In genomic region chr16:81520151-81520470, GRCh38 we compare ENCODE assay signal across 17 cellular contexts.
DNase-seq lines count a peak whose midpoint lies in the region; ATAC-seq, FAIRE-seq and TF ChIP-seq lines count a peak whose summit lies in the region.
"Had no signal": no experiment of that assay in that cellular context is flagged by ENCODE, and none has a peak within 500 bp of the region (broad histone marks: within the 10 kb centered on the region; RNA-seq: fewer than 3 reads in every experiment).

No MANE protein-coding gene starts in this region.

- no TSS peak for BruUV-seq in GM12878 (replicated peaks; lab: Mats Ljungman, UMichigan)

- WGBS in GM12878 (ENCODE audit: insufficient coverage, insufficient replicate concordance, low lambda C conversion rate, missing lambda C conversion rate): 86% methylated on average over 4 of the region's 4 CpGs

- FAIRE-seq in GM12878 (lab: Jason Lieb, UNC): no peak
- FAIRE-seq: colon, kidney had no signal

- H3K27me3 Mint-ChIP-seq in osteocyte (ENCODE audit: unreplicated experiment): no peaks in the 10 kb centered on the region

- no peak overlapping the region for H2AFZ ChIP-seq in GM12878 (ENCODE audit: control insufficient read depth, low read depth, low read length)

- H3K27ac Mint-ChIP-seq in osteocyte (ENCODE audit: unreplicated experiment): peak overlapping the region; percentile 47

- no peak overlapping the region for H3K27ac ChIP-seq in GM12878 (ENCODE audit: control insufficient read depth, insufficient read depth)
- H3K27ac ChIP-seq: esophagus muscularis mucosa, uterus had no signal

- TF ChIP-seq CTCF in GM12878 (IDR thresholded peaks at IDR 0.05 in 2 of 3, conservative IDR thresholded peaks at IDR 0.05 in 1 of 3; ENCODE audit: control insufficient read depth in 2 of 3, extremely low read depth in 1 of 3, insufficient read depth in 1 of 3, low read depth in 3 of 3, low read length in 3 of 3) (no peak), osteocyte (IDR thresholded peaks at IDR 0.05) (no peak)

- H3K27me3 ChIP-seq in GM12878 (replicated peaks in 1 of 2; ENCODE audit: control insufficient read depth in 2 of 2, insufficient read depth in 2 of 2, low read length in 1 of 2): no peaks in the 10 kb centered on the region
- H3K27me3 ChIP-seq: esophagus muscularis mucosa, heart left ventricle, uterus had no signal

- no peaks in the 10 kb centered on the region for H3K9me3 Mint-ChIP-seq in osteocyte (ENCODE audit: unreplicated experiment)
- H3K9me3 Mint-ChIP-seq: WTC11 had no signal

- H4K20me1 ChIP-seq in GM12878 (ENCODE audit: control insufficient read depth, insufficient read depth): no peaks in the 10 kb centered on the region

- peak; percentile 12 for DNase-seq in NOMO-1 treated with DMSO at 0.1 percent for 48 hours (lab: John Stamatoyannopoulos, UW; ENCODE audit: unreplicated experiment)
- no peak for DNase-seq in NOMO-1 treated with dmso at 0.1 percent for 144 hours (lab: John Stamatoyannopoulos, UW; ENCODE audit: unreplicated experiment)
- peak; percentile 84 for DNase-seq in MV-4-11 (lab: John Stamatoyannopoulos, UW)
- DNase-seq in GM12878 (ENCODE audit: low read depth, low spot score): no peak
- no peak for DNase-seq in osteocyte (ENCODE audit: extremely low spot score, unreplicated experiment)
- no peak for DNase-seq in hepatic stellate cell (ENCODE audit: low spot score)
- DNase-seq: heart left ventricle; kidney; stimulated activated CD4-positive, alpha-beta T cell treated with anti-CD3 and anti-CD28 coated beads, Interleukin-2, amount 100 ng/mL, for 24 hours; stimulated activated CD8-positive, alpha-beta memory T cell treated with anti-CD3 and anti-CD28 coated beads, Interleukin-4, amount 100 ng/mL, for 48 hours; uterus had no signal

- H3K9me3 ChIP-seq in GM12878 (replicated peaks; ENCODE audit: control insufficient read depth, insufficient read depth, low read length): no peaks in the 10 kb centered on the region; the same call in 1 of the 3 replicates
- H3K9me3 ChIP-seq: esophagus muscularis mucosa, heart left ventricle, uterus had no signal

- TF ChIP-seq EP300 in GM12878 (IDR thresholded peaks at IDR 0.05; ENCODE audit: borderline replicate concordance in 1 of 2, control insufficient read depth in 1 of 2, low read depth in 2 of 2, low read length in 2 of 2): no peak

- SMC1A ChIA-PET in GM12878 (lab: Charles Lee; ENCODE audit: uncharacterized antibody, unreplicated experiment): interaction anchor here (0.7 to 1.9 kb wide), 5 partner anchors 38 to 197 kb away, joined by 3 to 5 read pairs (median 4); no protein-coding TSS in a partner anchor

- no peak overlapping the region for H3K9ac ChIP-seq in GM12878 (ENCODE audit: control insufficient read depth, insufficient read depth, low read length)

- peaks cover 5 to 9% of the 10 kb centered on the region in 2 experiments; a peak in 3 of 4 replicates for H3K36me3 ChIP-seq in GM12878 (ENCODE audit: control insufficient read depth in 2 of 2, insufficient read depth in 2 of 2, low read length in 1 of 2)
- H3K36me3 ChIP-seq: esophagus muscularis mucosa, uterus had no signal

- H3K79me2 ChIP-seq in GM12878 (ENCODE audit: control insufficient read depth, insufficient read depth, low read length): no peaks in the 10 kb centered on the region; the same call in 1 of the 2 replicates

- RAD21 ChIA-PET in GM12878 (lab: Charles Lee; ENCODE audit: unreplicated experiment): interaction anchor here (0.6 to 3.5 kb wide), 5 partner anchors 35 to 90 kb away, joined by 3 to 17 read pairs (median 5); no protein-coding TSS in a partner anchor

- peak overlapping the region; percentile 36 for H3K4me2 ChIP-seq in GM12878 (ENCODE audit: control insufficient read depth, insufficient read depth)

- no peak for TF ChIP-seq POLR2A in GM12878 (IDR thresholded peaks at IDR 0.05; ENCODE audit: low read depth, low read length)

- peaks cover 37% of the 10 kb centered on the region for H3K4me1 Mint-ChIP-seq in osteocyte (ENCODE audit: unreplicated experiment)

- POLR2A ChIA-PET in GM12878 (lab: Charles Lee): interaction anchor here (1.0 to 1.2 kb wide), 2 partner anchors 39 to 46 kb away, joined by 3 to 5 read pairs; no protein-coding TSS in a partner anchor

- CTCF ChIA-PET in GM12878 (lab: Yijun Ruan, JAX): interaction anchor here (1.1 to 1.7 kb wide), 3 partner anchors 37 to 41 kb away, joined by 3 read pairs; no protein-coding TSS in a partner anchor

- in situ Hi-C loops in GM12878 (cut with MboI): no loop called here

- peaks cover 28% of the 10 kb centered on the region for H3K4me1 ChIP-seq in GM12878 (ENCODE audit: control insufficient read depth, insufficient read depth, low read length)
- H3K4me1 ChIP-seq: uterus had no signal

- H3K4me3 ChIP-seq in GM12878: no peak overlapping the region
- H3K4me3 ChIP-seq: esophagus muscularis mucosa, heart left ventricle, uterus had no signal

- intact Hi-C loops in GM12878 (cut with micrococcal nuclease; ENCODE audit: unreplicated experiment): loop anchor here (5.0 kb wide), 3 partner anchors 73 to 118 kb away; no protein-coding TSS in a partner anchor

- H3K4me3 Mint-ChIP-seq in osteocyte (ENCODE audit: unreplicated experiment): no peak overlapping the region
- H3K4me3 Mint-ChIP-seq: WTC11 had no signal

- H3K36me3 Mint-ChIP-seq in osteocyte (ENCODE audit: unreplicated experiment): no peaks in the 10 kb centered on the region

- TF ChIP-seq RAD21 in GM12878 (IDR thresholded peaks at IDR 0.05; ENCODE audit: insufficient read depth, low read depth, low read length): no peak

- ATAC-seq in GM12878: no peak
- ATAC-seq in GM19467 (IDR thresholded peaks at IDR 0.05; ENCODE audit: unreplicated experiment): no peak
- no peak for ATAC-seq in HG02642 (IDR thresholded peaks at IDR 0.05; ENCODE audit: poor library complexity, unreplicated experiment)
- ATAC-seq: SK-N-SH treated with all-trans-retinoic acid at 6 μM for 48 hours, WTC11 had no signal

TF ChIP-seq in GM12878, 131 proteins besides CTCF, POLR2A, EP300 and RAD21:
- TF ChIP-seq SP1 (IDR thresholded peaks at IDR 0.05; ENCODE audit: low read depth, low read length) (no peak), PAX5 (IDR thresholded peaks at IDR 0.05; ENCODE audit: borderline replicate concordance, low read depth, low read length) (0 out of 2 replicates have a peak, but pooled peaks have one; percentile 2)

Comparison
In these comparisons a context has a peak if more than half of its experiments do, and no peak if none do; other contexts are left out.
1. DNase-seq: peak in NOMO-1 treated with DMSO at 0.1 percent for 48 hours (single experiment) and MV-4-11 (single experiment); none in NOMO-1 treated with dmso at 0.1 percent for 144 hours (single experiment), GM12878 (single experiment), osteocyte (single experiment) and hepatic stellate cell (single experiment).